Comparison of ENCODE assay signal across 28 cellular contexts in the genomic region with DNA sequence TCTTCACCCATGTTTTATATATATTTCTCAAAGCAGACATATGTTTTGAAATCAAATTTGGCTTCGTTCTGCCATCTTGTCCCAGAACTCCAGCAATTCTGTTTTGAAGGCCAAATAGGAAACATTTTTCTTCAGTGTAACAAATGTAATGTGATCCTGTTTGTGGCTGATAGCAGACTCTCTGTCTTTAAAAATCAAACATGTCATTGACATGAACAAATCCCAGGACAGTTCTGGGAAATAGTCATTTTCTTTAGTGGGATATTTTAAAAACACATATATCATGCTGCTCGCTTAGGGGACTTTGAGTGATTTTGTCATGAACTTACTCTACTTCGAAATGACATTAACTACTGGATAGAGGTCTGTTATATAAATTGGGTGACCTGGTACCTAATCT. TPM values are rescaled to one million over a fixed set of nuclear protein-coding genes. Genes with fewer than 3 reads are reported as not detected.
"Had no signal": no experiment of that assay in that cellular context is flagged by ENCODE, and none has a peak within 500 bp of the region (broad histone marks: within the 10 kb centered on the region; RNA-seq: fewer than 3 reads in every experiment).

No MANE protein-coding gene starts in this region.

- H3K27me3 ChIP-seq: body of pancreas, dorsolateral prefrontal cortex had no signal

- H3K27ac ChIP-seq: body of pancreas, coronary artery, dorsolateral prefrontal cortex, WERI-Rb-1 had no signal

- H3K9me3 ChIP-seq: body of pancreas had no signal

- DNase-seq: activated B cell treated with CpG ODN at 0.5 μM for 24 hours; activated CD4-positive, alpha-beta T cell treated with anti-CD3 and anti-CD28 coated beads for 48 hours; activated CD4-positive, alpha-beta T cell treated with anti-CD3 and anti-CD28 coated beads, Interleukin-2, amount 50 U/mL, for 1 hour; activated CD4-positive, alpha-beta T cell treated with anti-CD3 and anti-CD28 coated beads, Interleukin-2, amount 50 U/mL, for 48 hours; activated CD8-positive, alpha-beta memory T cell treated with anti-CD3 and anti-CD28 coated beads for 24 hours; activated CD8-positive, alpha-beta T cell treated with anti-CD3 and anti-CD28 coated beads for 36 hours; activated effector memory CD4-positive, alpha-beta T cell treated with Interleukin-2 at 50 U/mL for 16 hours; activated gamma-delta T cell treated with Interleukin-2 at 50 U/mL for 16 hours; activated naive CD4-positive, alpha-beta T cell treated with anti-CD3 and anti-CD28 coated beads, Interleukin-2, amount 50 U/mL, for 16 hours; activated naive CD4-positive, alpha-beta T cell treated with Interleukin-2 at 50 U/mL for 16 hours; activated T-cell treated with anti-CD3 and anti-CD28 coated beads, Interleukin-2, amount 50 U/mL, for 4 hours; amniotic stem cell; anterior cingulate cortex; body of pancreas; central memory CD4-positive, alpha-beta T cell; cerebellar nuclear complex; dorsolateral prefrontal cortex; effector memory CD4-positive, alpha-beta T cell; endodermal cell; foreskin fibroblast; head of caudate nucleus; T-helper 17 cell; T1000; WERI-Rb-1 had no signal

- H3K36me3 ChIP-seq: WERI-Rb-1 had no signal

- H3K4me1 ChIP-seq: body of pancreas had no signal

- ATAC-seq: activated CD4-positive, CD25-positive, alpha-beta regulatory T cell treated with anti-CD3 and anti-CD28 coated beads, Interleukin-2, amount 50 U/mL, for 24 hours; activated CD8-positive, alpha-beta T cell treated with anti-CD3 and anti-CD28 coated beads for 36 hours; activated T-cell treated with anti-CD3 and anti-CD28 coated beads, Interleukin-2, amount 50 U/mL, for 4 hours; activated T-helper 17 cell treated with anti-CD3 and anti-CD28 coated beads, Interleukin-2, amount 50 U/mL, for 72 hours; body of pancreas; esophagus mucosa; T-helper 17 cell had no signal

- H3K4me3 ChIP-seq: body of pancreas, coronary artery, dorsolateral prefrontal cortex had no signal

RNA-seq across cellular contexts. Expression of a gene that starts 51.4 kb away (rescaled TPM):
- total RNA-seq: activated CD8-positive, alpha-beta T cell treated with anti-CD3 and anti-CD28 coated beads for 36 hours had no signal
